8 cellular contexts compared by ENCODE assay signal in the genomic region with DNA sequence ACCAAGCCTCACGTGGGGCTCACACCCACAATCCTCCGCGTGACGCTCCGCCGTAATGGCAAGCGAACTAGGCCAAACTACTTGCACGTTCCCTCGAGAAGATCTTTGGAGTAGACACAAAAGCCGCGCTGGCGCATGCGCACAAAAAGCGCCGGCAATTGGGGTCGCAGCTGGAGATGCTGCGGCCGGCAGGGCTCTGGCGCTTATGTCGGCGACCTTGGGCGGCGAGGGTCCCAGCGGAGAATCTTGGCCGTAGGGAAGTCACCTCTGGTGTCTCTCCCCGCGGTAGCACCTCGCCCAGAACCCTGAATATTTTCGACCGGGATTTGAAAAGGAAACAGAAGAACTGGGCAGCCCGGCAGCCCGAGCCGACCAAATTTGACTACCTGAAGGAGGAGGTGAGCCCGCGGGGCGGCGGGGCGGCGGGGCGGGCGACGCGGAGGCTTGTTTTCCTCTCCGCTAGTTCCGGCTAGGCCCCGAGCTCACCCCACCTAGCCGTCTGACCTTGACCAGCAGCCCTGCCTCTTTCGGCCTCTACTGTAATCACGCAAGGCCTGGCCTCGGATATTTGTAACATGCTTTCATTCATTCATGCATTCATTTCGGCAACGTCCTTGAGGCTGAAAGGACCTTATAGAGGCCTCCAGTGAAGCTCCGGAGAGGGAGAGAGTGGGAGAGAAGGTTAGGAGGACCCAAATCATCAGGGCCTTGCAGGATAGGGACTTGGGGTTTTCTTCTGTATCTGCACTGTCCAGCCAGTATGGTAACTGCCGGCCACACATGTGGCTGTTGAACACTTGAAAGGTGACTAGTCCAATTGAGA. TPM values are rescaled to one million over a fixed set of nuclear protein-coding genes. Genes with fewer than 3 reads are reported as not detected.
DNase-seq lines count a peak whose midpoint lies in the region; ATAC-seq and TF ChIP-seq lines count a peak whose summit lies in the region.

A gene with protein sequence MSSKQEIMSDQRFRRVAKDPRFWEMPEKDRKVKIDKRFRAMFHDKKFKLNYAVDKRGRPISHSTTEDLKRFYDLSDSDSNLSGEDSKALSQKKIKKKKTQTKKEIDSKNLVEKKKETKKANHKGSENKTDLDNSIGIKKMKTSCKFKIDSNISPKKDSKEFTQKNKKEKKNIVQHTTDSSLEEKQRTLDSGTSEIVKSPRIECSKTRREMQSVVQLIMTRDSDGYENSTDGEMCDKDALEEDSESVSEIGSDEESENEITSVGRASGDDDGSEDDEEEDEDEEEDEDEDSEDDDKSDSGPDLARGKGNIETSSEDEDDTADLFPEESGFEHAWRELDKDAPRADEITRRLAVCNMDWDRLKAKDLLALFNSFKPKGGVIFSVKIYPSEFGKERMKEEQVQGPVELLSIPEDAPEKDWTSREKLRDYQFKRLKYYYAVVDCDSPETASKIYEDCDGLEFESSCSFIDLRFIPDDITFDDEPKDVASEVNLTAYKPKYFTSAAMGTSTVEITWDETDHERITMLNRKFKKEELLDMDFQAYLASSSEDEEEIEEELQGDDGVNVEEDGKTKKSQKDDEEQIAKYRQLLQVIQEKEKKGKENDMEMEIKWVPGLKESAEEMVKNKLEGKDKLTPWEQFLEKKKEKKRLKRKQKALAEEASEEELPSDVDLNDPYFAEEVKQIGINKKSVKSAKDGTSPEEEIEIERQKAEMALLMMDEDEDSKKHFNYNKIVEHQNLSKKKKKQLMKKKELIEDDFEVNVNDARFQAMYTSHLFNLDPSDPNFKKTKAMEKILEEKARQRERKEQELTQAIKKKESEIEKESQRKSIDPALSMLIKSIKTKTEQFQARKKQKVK (minus strand): TSS at position 27 of the 823 bp plus-strand sequence. CDS start 1,779 bp downstream, outside the sequence.
A gene with protein sequence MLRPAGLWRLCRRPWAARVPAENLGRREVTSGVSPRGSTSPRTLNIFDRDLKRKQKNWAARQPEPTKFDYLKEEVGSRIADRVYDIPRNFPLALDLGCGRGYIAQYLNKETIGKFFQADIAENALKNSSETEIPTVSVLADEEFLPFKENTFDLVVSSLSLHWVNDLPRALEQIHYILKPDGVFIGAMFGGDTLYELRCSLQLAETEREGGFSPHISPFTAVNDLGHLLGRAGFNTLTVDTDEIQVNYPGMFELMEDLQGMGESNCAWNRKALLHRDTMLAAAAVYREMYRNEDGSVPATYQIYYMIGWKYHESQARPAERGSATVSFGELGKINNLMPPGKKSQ (plus strand): TSS at position 136 of the 823 bp plus-strand sequence. CDS start 41 bp downstream, at position 177.

- peaks cover 26% of the 10 kb centered on the region for H3K79me2 ChIP-seq in parathyroid adenoma

- H2AFZ ChIP-seq in parathyroid adenoma, result peak within 1 kb of the TSS; percentile 92

- H3K27me3 ChIP-seq in cardiac muscle cell (no peaks in the 10 kb centered on the region), parathyroid adenoma (ENCODE audit: control insufficient read depth, insufficient read depth, low read length) (no peaks in the 10 kb centered on the region), tibial nerve (no peaks in the 10 kb centered on the region)

- H3K27me3 Mint-ChIP-seq in activated naive CD8-positive, alpha-beta T cell treated with anti-CD3 and anti-CD28 coated beads, Interleukin-2, amount 50 U/mL, for 24 hours, result peaks cover 2% of the 10 kb centered on the region

- H3K27ac ChIP-seq in cardiac muscle cell (peak within 1 kb of the TSS; percentile 91), parathyroid adenoma (peak within 1 kb of the TSS; percentile 85), tibial nerve (peak within 1 kb of the TSS; percentile 87 to 91 (median 90))

- peaks cover 61% of the 10 kb centered on the region for H3K4me1 Mint-ChIP-seq in activated naive CD8-positive, alpha-beta T cell treated with anti-CD3 and anti-CD28 coated beads, Interleukin-2, amount 50 U/mL, for 24 hours

- peak; percentile 96 for ATAC-seq in HG02763 (IDR thresholded peaks at IDR 0.05; ENCODE audit: unreplicated experiment)
- peak; percentile 97 for ATAC-seq in activated naive CD8-positive, alpha-beta T cell treated with anti-CD3 and anti-CD28 coated beads, Interleukin-2, amount 50 U/mL, for 24 hours

- H3K9me3 Mint-ChIP-seq in activated naive CD8-positive, alpha-beta T cell treated with anti-CD3 and anti-CD28 coated beads, Interleukin-2, amount 50 U/mL, for 24 hours, result no peaks in the 10 kb centered on the region

- peak; percentile 55 to 97 for TF ChIP-seq EP300 in tibial nerve (IDR thresholded peaks at IDR 0.05)

- TF ChIP-seq CTCF in GM12865 (IDR thresholded peaks at IDR 0.05; ENCODE audit: insufficient read depth, low read depth, low read length, missing control alignments), result no peak
- no peak for TF ChIP-seq CTCF in cardiac muscle cell (IDR thresholded peaks at IDR 0.05; ENCODE audit: low read depth, low read length)
- no peak for TF ChIP-seq CTCF in parathyroid adenoma (IDR thresholded peaks at IDR 0.05)
- peak in 1 of 5 experiments; percentile 40 for TF ChIP-seq CTCF in tibial nerve (IDR thresholded peaks at IDR 0.05)

- TF ChIP-seq POLR2A in tibial nerve (IDR thresholded peaks at IDR 0.05), result peak in 1 of 2 donors; percentile 32

- peak within 1 kb of the TSS; percentile 88 for H3K4me3 Mint-ChIP-seq in activated naive CD8-positive, alpha-beta T cell treated with anti-CD3 and anti-CD28 coated beads, Interleukin-2, amount 50 U/mL, for 24 hours

- DNase-seq in GM12865 (ENCODE audit: low read depth), result peak; percentile 98
- peak; percentile 84 for DNase-seq in NCI-H1417 treated with DMSO at 0.1 percent for 48 hours (lab: John Stamatoyannopoulos, UW)
- DNase-seq in SW480 (ENCODE audit: low spot score), result peak; percentile 99
- peak; percentile 90 for DNase-seq in activated naive CD8-positive, alpha-beta T cell treated with anti-CD3 and anti-CD28 coated beads, Interleukin-2, amount 50 U/mL, for 24 hours
- DNase-seq in cardiac muscle cell (ENCODE audit: low read depth in 1 of 2, low spot score in 1 of 2), result peak; percentile 97
- peak; percentile 88 to 96 for DNase-seq in tibial nerve (ENCODE audit: low spot score in 2 of 2)

- H3K4me3 ChIP-seq in GM12865 (ENCODE audit: low read depth, low read length), result peak within 1 kb of the TSS; percentile 73
- peak within 1 kb of the TSS; percentile 90 for H3K4me3 ChIP-seq in cardiac muscle cell
- H3K4me3 ChIP-seq in parathyroid adenoma (ENCODE audit: low read depth, low read length), result peak within 1 kb of the TSS; percentile 97
- H3K4me3 ChIP-seq in tibial nerve, result peak within 1 kb of the TSS; percentile 75 to 98 (median 88)

- peak within 1 kb of the TSS; percentile 94 for H3K27ac Mint-ChIP-seq in activated naive CD8-positive, alpha-beta T cell treated with anti-CD3 and anti-CD28 coated beads, Interleukin-2, amount 50 U/mL, for 24 hours

- peaks cover 49% of the 10 kb centered on the region for H3K36me3 Mint-ChIP-seq in activated naive CD8-positive, alpha-beta T cell treated with anti-CD3 and anti-CD28 coated beads, Interleukin-2, amount 50 U/mL, for 24 hours (ENCODE audit: low read depth)

- peak within 1 kb of the TSS; percentile 79 for H3K9ac ChIP-seq in parathyroid adenoma

- WGBS in tibial nerve, 2 donors, result 0 to 1% methylated on average over 41 to 46 of the region's 54 CpGs

- H3K4me2 ChIP-seq in parathyroid adenoma (ENCODE audit: low read length), result peak within 1 kb of the TSS; percentile 84

- H3K36me3 ChIP-seq in cardiac muscle cell (peaks cover 18% of the 10 kb centered on the region), parathyroid adenoma (ENCODE audit: control insufficient read depth, insufficient read depth, low read length) (no peaks in the 10 kb centered on the region), tibial nerve (peaks cover 0 to 35% (median 0%) of the 10 kb centered on the region in 3 donors)

- H3K9me3 ChIP-seq in cardiac muscle cell (ENCODE audit: low read depth) (no peaks in the 10 kb centered on the region), parathyroid adenoma (ENCODE audit: control insufficient read depth, low read length) (no peaks in the 10 kb centered on the region), tibial nerve (no peaks in the 10 kb centered on the region)

- peaks cover 11% of the 10 kb centered on the region for H3K4me1 ChIP-seq in cardiac muscle cell (ENCODE audit: low read depth)
- H3K4me1 ChIP-seq in parathyroid adenoma, result peaks cover 5% of the 10 kb centered on the region
- H3K4me1 ChIP-seq in tibial nerve, result peaks cover 0 to 55% (median 24%) of the 10 kb centered on the region in 4 donors

RNA-seq across cellular contexts. Expression of the first gene that starts in this region (rescaled TPM):
- total RNA-seq in cardiac muscle cell (2.8 and 16.6 TPM in 2 replicates), tibial nerve (10 to 100 TPM; 14.9 to 28.0 (median 16.5) TPM)
- 9.2 and 10.4 TPM in 2 replicates for polyA plus RNA-seq in cardiac muscle cell

RNA-seq across cellular contexts. Expression of the second gene that starts in this region (rescaled TPM):
- total RNA-seq in cardiac muscle cell (30.0 and 45.8 TPM in 2 replicates), tibial nerve (10 to 100 TPM; 11.2 to 32.1 (median 21.2) TPM)
- 54.6 and 60.7 TPM in 2 replicates for polyA plus RNA-seq in cardiac muscle cell

Comparison
In these comparisons a context has a peak if more than half of its experiments do, and no peak if none do; other contexts are left out.
1. Peak in every context shown above with its lines: DNase-seq, ATAC-seq, H3K4me3 ChIP-seq and H3K27ac ChIP-seq.